In the genomic region with DNA sequence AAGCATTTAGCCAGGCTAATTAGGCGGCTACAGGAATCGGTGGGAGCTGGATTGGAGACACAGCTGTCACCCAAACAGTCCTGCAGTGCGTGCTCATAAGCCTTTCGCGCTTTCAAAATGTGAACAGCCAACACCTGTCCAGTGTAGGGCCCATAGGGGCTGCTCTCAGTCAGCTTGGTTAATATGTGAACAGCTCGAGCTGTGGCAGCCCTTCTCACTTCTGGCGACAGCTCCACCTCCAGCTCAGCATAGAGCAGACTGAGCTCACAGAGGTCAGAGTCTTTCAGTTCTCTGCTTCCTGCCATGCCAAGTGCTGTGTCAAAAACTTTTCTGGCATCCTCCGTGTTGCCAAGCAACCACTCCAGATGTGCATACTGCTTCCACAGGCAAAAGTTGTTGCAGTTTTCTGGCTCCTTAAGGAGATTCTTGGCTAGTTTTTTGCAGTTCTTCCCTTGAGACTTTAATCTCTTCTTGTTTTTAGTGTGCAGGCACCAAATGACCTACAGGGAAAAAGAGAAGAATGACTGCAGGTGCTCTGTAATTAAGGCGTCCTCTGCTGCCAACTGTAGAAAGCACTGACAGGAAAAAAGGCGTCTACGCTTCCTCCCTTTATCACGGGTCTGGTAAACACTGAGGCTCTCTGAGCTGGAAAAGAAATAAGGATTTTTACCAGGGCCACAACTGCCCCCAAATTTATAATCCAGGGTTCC, we compare ENCODE assay signal across 9 cellular contexts. TPM values are rescaled to one million over a fixed set of nuclear protein-coding genes. Genes with fewer than 3 reads are reported as not detected.
DNase-seq lines count a peak whose midpoint lies in the region; ATAC-seq and TF ChIP-seq lines count a peak whose summit lies in the region.
"Had no signal": no experiment of that assay in that cellular context is flagged by ENCODE, and none has a peak within 500 bp of the region (broad histone marks: within the 10 kb centered on the region; RNA-seq: fewer than 3 reads in every experiment).

No MANE protein-coding gene starts in this region.

- intact Hi-C loops in MCF 10A (cut with micrococcal nuclease) = no loop called here
- intact Hi-C loops in breast epithelium (cut with DNase I; ENCODE audit: low total_unique reads) = no loop called here
- intact Hi-C loops in dorsolateral prefrontal cortex (cut with DNase I) = no loop called here

- peaks cover 77% of the 10 kb centered on the region for H3K36me3 Mint-ChIP-seq in MCF 10A (ENCODE audit: insufficient read depth, unreplicated experiment)

- H3K27me3 ChIP-seq in breast epithelium = no peaks in the 10 kb centered on the region
- H3K27me3 ChIP-seq in dorsolateral prefrontal cortex = no peaks in the 10 kb centered on the region

- H3K4me1 Mint-ChIP-seq in MCF 10A (ENCODE audit: insufficient read depth, unreplicated experiment) = no peaks in the 10 kb centered on the region

- H3K4me3 ChIP-seq in breast epithelium (no peak overlapping the region), dorsolateral prefrontal cortex (peak overlapping the region in 2 of 59 donors; percentile 19 to 28)

- no peak for TF ChIP-seq CTCF in MCF 10A (IDR thresholded peaks at IDR 0.05; ENCODE audit: unreplicated experiment)
- TF ChIP-seq CTCF in breast epithelium (IDR thresholded peaks at IDR 0.05) = no peak
- no peak for TF ChIP-seq CTCF in dorsolateral prefrontal cortex (IDR thresholded peaks at IDR 0.05 in 54 of 56, conservative IDR thresholded peaks at IDR 0.05 in 2 of 56; ENCODE audit: low read depth in 1 of 56, partially characterized antibody in 56 of 56)

- TF ChIP-seq POLR2A in breast epithelium (IDR thresholded peaks at IDR 0.05) = no peak

- no peaks in the 10 kb centered on the region for H3K9me3 ChIP-seq in breast epithelium

- H3K4me3 Mint-ChIP-seq in MCF 10A (ENCODE audit: unreplicated experiment) = no peak overlapping the region

- BruUV-seq in MCF 10A (replicated peaks; lab: Mats Ljungman, UMichigan) = TSS peak; percentile 53

- no peak overlapping the region for H3K27ac Mint-ChIP-seq in MCF 10A (ENCODE audit: low read depth, unreplicated experiment)

- DNase-seq in MCF 10A (ENCODE audit: unreplicated experiment) = no peak
- no peak for DNase-seq in breast epithelium (ENCODE audit: low spot score in 2 of 2)
- DNase-seq in dorsolateral prefrontal cortex = no peak
- no peak for DNase-seq in stimulated activated naive CD4-positive, alpha-beta T cell treated with Interleukin-2 at 50 U/mL for 16 hours (lab: John Stamatoyannopoulos, UW)
- DNase-seq in islet precursor cell = no peak
- no peak for DNase-seq in HPDE6-E6E7 (ENCODE audit: extremely low spot score)
- DNase-seq in activated naive CD4-positive, alpha-beta T cell (lab: John Stamatoyannopoulos, UW) = no peak
- DNase-seq: stimulated activated naive CD4-positive, alpha-beta T cell had no signal

- H3K27me3 Mint-ChIP-seq in MCF 10A (ENCODE audit: insufficient read depth, unreplicated experiment) = no peaks in the 10 kb centered on the region

- POLR2A ChIA-PET in MCF 10A (lab: Yijun Ruan, JAX) = no interaction called here

- peaks cover 14% of the 10 kb centered on the region for H3K36me3 ChIP-seq in breast epithelium

- peak; percentile 78 for ATAC-seq in HG03196 (IDR thresholded peaks at IDR 0.05; ENCODE audit: unreplicated experiment)

- H3K4me1 ChIP-seq in breast epithelium = no peaks in the 10 kb centered on the region

- no peaks in the 10 kb centered on the region for H3K9me3 Mint-ChIP-seq in MCF 10A (ENCODE audit: unreplicated experiment)

- H3K27ac ChIP-seq in breast epithelium (no peak overlapping the region), dorsolateral prefrontal cortex (peak overlapping the region in 54 of 59 donors; percentile 1 to 82 (median 64))

- CTCF ChIA-PET in MCF 10A (lab: Yijun Ruan, JAX) = interaction anchor here (0.6 to 3.3 kb wide), 8 partner anchors 13 to 884 kb away, joined by 3 to 23 read pairs (median 4); partner anchors contain the start of gene NRDE2

RNA-seq across cellular contexts. Expression of gene PSMC1, which starts 32.4 kb away (rescaled TPM):
- total RNA-seq in MCF 10A (2022) = 107 and 125 TPM in 2 replicates
- 100 to 1,000 TPM in 2 of 3 donors, 10 to 100 TPM in 1; 74.4 to 170 (median 117) TPM for total RNA-seq in breast epithelium
- total RNA-seq in dorsolateral prefrontal cortex = 100 to 1,000 TPM in 9 of 120 experiments, 10 to 100 TPM in 111; 46.1 to 111 (median 79.9) TPM

RNA-seq across cellular contexts. Expression of gene NRDE2, which starts 42.9 kb away (rescaled TPM):
- total RNA-seq in MCF 10A (2022) = 16.5 and 18.4 TPM in 2 replicates
- 10 to 100 TPM in 2 of 3 donors, 1 to 10 TPM in 1; 9.3 to 19.8 (median 19.7) TPM for total RNA-seq in breast epithelium
- 10 to 100 TPM; 16.4 to 42.6 (median 27.7) TPM for total RNA-seq in dorsolateral prefrontal cortex

Comparison
In these comparisons a context has a peak if more than half of its experiments do, and no peak if none do; other contexts are left out.
1. H3K27ac ChIP-seq: peak in dorsolateral prefrontal cortex (54 of 59); none in breast epithelium (0 of 2).